In the genomic region with DNA sequence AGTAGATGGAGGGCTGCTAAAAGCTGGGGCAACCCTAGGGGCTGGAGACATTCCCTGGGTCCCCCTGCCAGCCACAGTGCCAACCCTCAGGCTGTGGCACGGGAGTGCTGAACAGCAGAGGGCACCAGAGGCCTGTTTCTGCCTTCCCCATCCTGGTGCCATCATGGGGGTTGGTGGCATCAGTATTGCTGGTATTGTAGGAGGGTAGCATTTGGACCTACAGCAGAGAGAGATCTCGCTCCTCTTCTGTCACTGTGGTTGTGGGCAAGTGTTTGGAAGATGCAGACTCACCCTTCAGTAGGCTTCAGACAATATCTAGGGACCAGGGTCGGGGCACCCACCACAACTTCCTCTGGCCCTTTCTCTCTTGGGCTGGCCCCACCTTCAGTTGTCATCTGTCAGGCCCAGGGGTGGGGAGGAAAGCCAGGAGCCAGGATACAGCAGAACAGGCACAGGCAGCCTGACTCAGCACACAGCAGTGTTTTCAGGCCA, we compare ENCODE assay signal across 8 cellular contexts.
DNase-seq lines count a peak whose midpoint lies in the region; ATAC-seq, FAIRE-seq and TF ChIP-seq lines count a peak whose summit lies in the region.

No MANE protein-coding gene starts in this region.

- peak; percentile 80 for TF ChIP-seq CTCF in HEK293 (tag by site-specific recombination; IDR thresholded peaks at IDR 0.05)

- H3K27ac ChIP-seq in BLaER1 (no peak overlapping the region), HEK293 (ENCODE audit: extremely low read depth, low read depth, low read length) (no peak overlapping the region)

- intact Hi-C loops in posterior vena cava (cut with DNase I): no loop called here

- H3K9ac ChIP-seq in BLaER1: no peak overlapping the region

- H3K36me3 ChIP-seq in BLaER1 (no peaks in the 10 kb centered on the region), HEK293 (ENCODE audit: control insufficient read depth in 2 of 2, insufficient read depth in 1 of 2, low read length in 2 of 2) (no peaks in the 10 kb centered on the region)

- peak overlapping the region; percentile 60 for H3K4me2 ChIP-seq in BLaER1

- H3K4me1 ChIP-seq in BLaER1 (peaks cover 28% of the 10 kb centered on the region), HEK293 (ENCODE audit: control insufficient read depth, insufficient read depth, low read length) (0 out of 2 replicates have a peak, but pooled peaks cover 3% of the 10 kb centered on the region)

- peaks cover 15% of the 10 kb centered on the region; the same call in 1 of the 2 replicates for H4K20me1 ChIP-seq in BLaER1

- CTCF ChIA-PET in HEK293 (lab: Yijun Ruan, JAX): interaction anchor here (0.6 to 2.2 kb wide), 11 partner anchors 9 to 912 kb away, joined by 3 to 11 read pairs (median 3); no protein-coding TSS in a partner anchor

- H3K9me3 ChIP-seq in BLaER1 (peaks cover 3% of the 10 kb centered on the region; the same call in 1 of the 2 replicates), HEK293 (ENCODE audit: control insufficient read depth, insufficient read depth, low read depth, low read length) (no peaks in the 10 kb centered on the region)

- no peak for ATAC-seq in HG02571 (IDR thresholded peaks at IDR 0.05; ENCODE audit: unreplicated experiment)

- H3K4me3 ChIP-seq in BLaER1 (no peak overlapping the region), HEK293 (ENCODE audit: low read depth, low read length) (no peak overlapping the region)

- peak; percentile 74 for DNase-seq in RPMI7951 (ENCODE audit: low read depth)
- DNase-seq in activated T-helper 1 cell treated with anti-CD3 and anti-CD28 coated beads, Interleukin-2, amount 50 U/mL, for 16 hours (ENCODE audit: low read depth in 1 of 2, low spot score in 1 of 2): peak; percentile 38 to 56
- peak; percentile 16 for DNase-seq in foreskin melanocyte
- DNase-seq in posterior vena cava (ENCODE audit: low spot score): peak; percentile 90
- peak; percentile 73 for DNase-seq in urothelium cell line (ENCODE audit: low spot score)

- POLR2A ChIA-PET in HEK293 (lab: Yijun Ruan, JAX): no interaction called here

- FAIRE-seq in urothelium cell line (lab: Jason Lieb, UNC): peak; percentile 99

- peaks cover 27% of the 10 kb centered on the region for H3K27me3 ChIP-seq in BLaER1

TF ChIP-seq in HEK293, 187 proteins besides CTCF, POLR2A, EP300 and RAD21:
- TF ChIP-seq GLIS1 (tag by site-specific recombination; IDR thresholded peaks at IDR 0.05) (peak; percentile 39; the same call in 1 of the 2 replicates), ZSCAN30 (tag by site-specific recombination; IDR thresholded peaks at IDR 0.05) (0 out of 2 replicates have a peak, but pooled peaks have one; percentile 21), GLIS2 (tag by site-specific recombination; IDR thresholded peaks at IDR 0.05) (0 out of 2 replicates have a peak, but pooled peaks have one; percentile 25), ZNF654 (tag by site-specific recombination; IDR thresholded peaks at IDR 0.05; ENCODE audit: low read depth) (peak; percentile 61), ZNF48 (tag by site-specific recombination; IDR thresholded peaks at IDR 0.05) (no peak)
- TF ChIP-seq, protein P1, sequence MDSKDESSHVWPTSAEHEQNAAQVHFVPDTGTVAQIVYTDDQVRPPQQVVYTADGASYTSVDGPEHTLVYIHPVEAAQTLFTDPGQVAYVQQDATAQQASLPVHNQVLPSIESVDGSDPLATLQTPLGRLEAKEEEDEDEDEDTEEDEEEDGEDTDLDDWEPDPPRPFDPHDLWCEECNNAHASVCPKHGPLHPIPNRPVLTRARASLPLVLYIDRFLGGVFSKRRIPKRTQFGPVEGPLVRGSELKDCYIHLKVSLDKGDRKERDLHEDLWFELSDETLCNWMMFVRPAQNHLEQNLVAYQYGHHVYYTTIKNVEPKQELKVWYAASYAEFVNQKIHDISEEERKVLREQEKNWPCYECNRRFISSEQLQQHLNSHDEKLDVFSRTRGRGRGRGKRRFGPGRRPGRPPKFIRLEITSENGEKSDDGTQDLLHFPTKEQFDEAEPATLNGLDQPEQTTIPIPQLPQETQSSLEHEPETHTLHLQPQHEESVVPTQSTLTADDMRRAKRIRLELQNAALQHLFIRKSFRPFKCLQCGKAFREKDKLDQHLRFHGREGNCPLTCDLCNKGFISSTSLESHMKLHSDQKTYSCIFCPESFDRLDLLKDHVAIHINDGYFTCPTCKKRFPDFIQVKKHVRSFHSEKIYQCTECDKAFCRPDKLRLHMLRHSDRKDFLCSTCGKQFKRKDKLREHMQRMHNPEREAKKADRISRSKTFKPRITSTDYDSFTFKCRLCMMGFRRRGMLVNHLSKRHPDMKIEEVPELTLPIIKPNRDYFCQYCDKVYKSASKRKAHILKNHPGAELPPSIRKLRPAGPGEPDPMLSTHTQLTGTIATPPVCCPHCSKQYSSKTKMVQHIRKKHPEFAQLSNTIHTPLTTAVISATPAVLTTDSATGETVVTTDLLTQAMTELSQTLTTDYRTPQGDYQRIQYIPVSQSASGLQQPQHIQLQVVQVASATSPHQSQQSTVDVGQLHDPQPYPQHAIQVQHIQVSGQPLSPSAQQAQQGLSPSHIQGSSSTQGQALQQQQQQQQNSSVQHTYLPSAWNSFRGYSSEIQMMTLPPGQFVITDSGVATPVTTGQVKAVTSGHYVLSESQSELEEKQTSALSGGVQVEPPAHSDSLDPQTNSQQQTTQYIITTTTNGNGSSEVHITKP (tag by site-specific recombination; IDR thresholded peaks at IDR 0.05): peak; percentile 44; the same call in 1 of the 2 replicates
- TF ChIP-seq, protein P2, sequence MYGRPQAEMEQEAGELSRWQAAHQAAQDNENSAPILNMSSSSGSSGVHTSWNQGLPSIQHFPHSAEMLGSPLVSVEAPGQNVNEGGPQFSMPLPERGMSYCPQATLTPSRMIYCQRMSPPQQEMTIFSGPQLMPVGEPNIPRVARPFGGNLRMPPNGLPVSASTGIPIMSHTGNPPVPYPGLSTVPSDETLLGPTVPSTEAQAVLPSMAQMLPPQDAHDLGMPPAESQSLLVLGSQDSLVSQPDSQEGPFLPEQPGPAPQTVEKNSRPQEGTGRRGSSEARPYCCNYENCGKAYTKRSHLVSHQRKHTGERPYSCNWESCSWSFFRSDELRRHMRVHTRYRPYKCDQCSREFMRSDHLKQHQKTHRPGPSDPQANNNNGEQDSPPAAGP (tag by site-specific recombination; IDR thresholded peaks at IDR 0.05): 0 out of 2 replicates have a peak, but pooled peaks have one; percentile 45
- TF ChIP-seq, protein P3, sequence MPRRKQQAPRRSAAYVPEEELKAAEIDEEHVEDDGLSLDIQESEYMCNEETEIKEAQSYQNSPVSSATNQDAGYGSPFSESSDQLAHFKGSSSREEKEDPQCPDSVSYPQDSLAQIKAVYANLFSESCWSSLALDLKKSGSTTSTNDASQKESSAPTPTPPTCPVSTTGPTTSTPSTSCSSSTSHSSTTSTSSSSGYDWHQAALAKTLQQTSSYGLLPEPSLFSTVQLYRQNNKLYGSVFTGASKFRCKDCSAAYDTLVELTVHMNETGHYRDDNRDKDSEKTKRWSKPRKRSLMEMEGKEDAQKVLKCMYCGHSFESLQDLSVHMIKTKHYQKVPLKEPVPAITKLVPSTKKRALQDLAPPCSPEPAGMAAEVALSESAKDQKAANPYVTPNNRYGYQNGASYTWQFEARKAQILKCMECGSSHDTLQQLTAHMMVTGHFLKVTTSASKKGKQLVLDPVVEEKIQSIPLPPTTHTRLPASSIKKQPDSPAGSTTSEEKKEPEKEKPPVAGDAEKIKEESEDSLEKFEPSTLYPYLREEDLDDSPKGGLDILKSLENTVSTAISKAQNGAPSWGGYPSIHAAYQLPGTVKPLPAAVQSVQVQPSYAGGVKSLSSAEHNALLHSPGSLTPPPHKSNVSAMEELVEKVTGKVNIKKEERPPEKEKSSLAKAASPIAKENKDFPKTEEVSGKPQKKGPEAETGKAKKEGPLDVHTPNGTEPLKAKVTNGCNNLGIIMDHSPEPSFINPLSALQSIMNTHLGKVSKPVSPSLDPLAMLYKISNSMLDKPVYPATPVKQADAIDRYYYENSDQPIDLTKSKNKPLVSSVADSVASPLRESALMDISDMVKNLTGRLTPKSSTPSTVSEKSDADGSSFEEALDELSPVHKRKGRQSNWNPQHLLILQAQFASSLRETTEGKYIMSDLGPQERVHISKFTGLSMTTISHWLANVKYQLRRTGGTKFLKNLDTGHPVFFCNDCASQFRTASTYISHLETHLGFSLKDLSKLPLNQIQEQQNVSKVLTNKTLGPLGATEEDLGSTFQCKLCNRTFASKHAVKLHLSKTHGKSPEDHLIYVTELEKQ (tag by site-specific recombination; IDR thresholded peaks at IDR 0.05; ENCODE audit: borderline replicate concordance): no peak
- TF ChIP-seq, protein P4, sequence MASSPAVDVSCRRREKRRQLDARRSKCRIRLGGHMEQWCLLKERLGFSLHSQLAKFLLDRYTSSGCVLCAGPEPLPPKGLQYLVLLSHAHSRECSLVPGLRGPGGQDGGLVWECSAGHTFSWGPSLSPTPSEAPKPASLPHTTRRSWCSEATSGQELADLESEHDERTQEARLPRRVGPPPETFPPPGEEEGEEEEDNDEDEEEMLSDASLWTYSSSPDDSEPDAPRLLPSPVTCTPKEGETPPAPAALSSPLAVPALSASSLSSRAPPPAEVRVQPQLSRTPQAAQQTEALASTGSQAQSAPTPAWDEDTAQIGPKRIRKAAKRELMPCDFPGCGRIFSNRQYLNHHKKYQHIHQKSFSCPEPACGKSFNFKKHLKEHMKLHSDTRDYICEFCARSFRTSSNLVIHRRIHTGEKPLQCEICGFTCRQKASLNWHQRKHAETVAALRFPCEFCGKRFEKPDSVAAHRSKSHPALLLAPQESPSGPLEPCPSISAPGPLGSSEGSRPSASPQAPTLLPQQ (tag by site-specific recombination; IDR thresholded peaks at IDR 0.05): peak; percentile 67

Comparison
In these comparisons a context has a peak if more than half of its experiments do, and no peak if none do; other contexts are left out.
1. DNase-seq: peak in every context shown above with its lines; median percentile 90 in posterior vena cava; 74 in RPMI7951; 73 in urothelium cell line; 47 in activated T-helper 1 cell treated with anti-CD3 and anti-CD28 coated beads, Interleukin-2, amount 50 U/mL, for 16 hours; 16 in foreskin melanocyte.